ENCODE assay signal across 8 cellular contexts in genomic region chr1:155860939-155861496, GRCh38. TPM values are rescaled to one million over a fixed set of nuclear protein-coding genes. Genes with fewer than 3 reads are reported as not detected.
DNase-seq lines count a peak whose midpoint lies in the region; ATAC-seq, FAIRE-seq and TF ChIP-seq lines count a peak whose summit lies in the region.

No MANE protein-coding gene starts in this region.

- no peak overlapping the region for H3K9ac ChIP-seq in keratinocyte (ENCODE audit: control insufficient read depth, extremely low read depth, insufficient read depth, low read length)

- no peak overlapping the region for H3K4me2 ChIP-seq in keratinocyte (ENCODE audit: control insufficient read depth, extremely low read depth, insufficient read depth, low read depth, low read length)

- no peaks in the 10 kb centered on the region for H3K9me3 ChIP-seq in keratinocyte (ENCODE audit: control insufficient read depth, low read depth, low read length)
- no peaks in the 10 kb centered on the region for H3K9me3 ChIP-seq in thoracic aorta

- no peak for ATAC-seq in activated CD8-positive, alpha-beta memory T cell treated with anti-CD3 and anti-CD28 coated beads, Interleukin-2, amount 10 ng/mL, durations not matched to agents 7 days and 5 days
- ATAC-seq in thoracic aorta (ENCODE audit: insufficient number of reproducible peaks, low FRiP score, low read depth) (no peak), GM21737 (IDR thresholded peaks at IDR 0.05; ENCODE audit: unreplicated experiment) (no peak)

- H3K79me2 ChIP-seq in keratinocyte (ENCODE audit: control insufficient read depth, insufficient read depth, low read length) = peaks cover 10% of the 10 kb centered on the region

- H3K4me1 ChIP-seq in keratinocyte (ENCODE audit: control insufficient read depth, extremely low read depth, insufficient read depth, low read length) (peaks cover 17% of the 10 kb centered on the region), thoracic aorta (ENCODE audit: control insufficient read depth in 1 of 2, low read depth in 2 of 2) (peaks cover 0 to 44% of the 10 kb centered on the region in 2 donors)

- H3K27ac ChIP-seq in keratinocyte (ENCODE audit: control insufficient read depth, insufficient read depth, low read length) = no peak overlapping the region
- peak overlapping the region; percentile 93 to 96 for H3K27ac ChIP-seq in thoracic aorta

- no peaks in the 10 kb centered on the region for H3K9me1 ChIP-seq in keratinocyte (ENCODE audit: control insufficient read depth, extremely low read depth, insufficient read depth, low read length)

- CTCF ChIA-PET in activated CD8-positive, alpha-beta memory T cell treated with anti-CD3 and anti-CD28 coated beads, Interleukin-2, amount 10 ng/mL, durations not matched to agents 7 days and 5 days (lab: Charles Lee) = interaction anchor here (1.2 to 1.9 kb wide), 3 partner anchors 42 to 129 kb away, joined by 3 to 5 read pairs (median 4); no protein-coding TSS in a partner anchor

- H2AFZ ChIP-seq in keratinocyte (ENCODE audit: control insufficient read depth, low read length) = peak overlapping the region; percentile 16

- DNase-seq in activated CD8-positive, alpha-beta memory T cell treated with anti-CD3 and anti-CD28 coated beads, Interleukin-2, amount 10 ng/mL, durations not matched to agents 7 days and 5 days = no peak
- no peak for DNase-seq in activated CD8-positive, alpha-beta memory T cell treated with anti-CD3 and anti-CD28 coated beads for 24 hours
- DNase-seq in activated T-helper 2 cell treated with anti-CD3 and anti-CD28 coated beads, Interferon-gamma antibody, Interleukin-2, Interleukin-4, amounts not matched to agents 10 μg/mL and 5 μg/mL and 100 μg/mL, durations not matched to agents 14 hours and 24 hours and 36 hours (ENCODE audit: low spot score) = no peak
- DNase-seq in keratinocyte (ENCODE audit: low read depth, low spot score) (no peak), thoracic aorta (ENCODE audit: low spot score) (no peak), GM13976 (ENCODE audit: low spot score) (no peak)
- DNase-seq in stimulated activated CD4-positive, alpha-beta T cell treated with anti-CD3 and anti-CD28 coated beads, Interleukin-12 subunit alpha, Interleukin-12 subunit beta, amount 100 ng/mL, for 4 hours = no peak

- H3K27me3 ChIP-seq in keratinocyte (ENCODE audit: control insufficient read depth, extremely low read depth, insufficient read depth, low read length) (peaks cover 14% of the 10 kb centered on the region), thoracic aorta (replicated peaks; ENCODE audit: insufficient read depth) (no peaks in the 10 kb centered on the region)

- no peak for FAIRE-seq in keratinocyte (lab: Jason Lieb, UNC)

- no peak for TF ChIP-seq CTCF in keratinocyte (optimal IDR thresholded peaks at IDR 0.05 in 1 of 3, IDR thresholded peaks at IDR 0.05 in 1 of 3, conservative IDR thresholded peaks at IDR 0.05 in 1 of 3; ENCODE audit: extremely low read depth in 1 of 3, insufficient read depth in 2 of 3, low read length in 3 of 3)
- no peak for TF ChIP-seq CTCF in thoracic aorta (IDR thresholded peaks at IDR 0.05)
- no peak for TF ChIP-seq CTCF in GM13976 (IDR thresholded peaks at IDR 0.05; ENCODE audit: borderline replicate concordance, control extremely low read depth, extremely low read depth, insufficient read depth, missing control alignments)

- H3K4me3 ChIP-seq in keratinocyte (ENCODE audit: control insufficient read depth in 2 of 3, extremely low read depth in 1 of 3, insufficient read depth in 2 of 3, low read depth in 1 of 3, low read length in 3 of 3) (no peak overlapping the region), thoracic aorta (peak overlapping the region; percentile 66)

- peak overlapping the region; percentile 96 for H3K4me3 Mint-ChIP-seq in activated CD8-positive, alpha-beta memory T cell treated with anti-CD3 and anti-CD28 coated beads, Interleukin-2, amount 10 ng/mL, durations not matched to agents 7 days and 5 days
- peak overlapping the region; percentile 85 for H3K4me3 Mint-ChIP-seq in activated T-helper 2 cell treated with anti-CD3 and anti-CD28 coated beads, Interferon-gamma antibody, Interleukin-2, Interleukin-4, amounts not matched to agents 10 μg/mL and 5 μg/mL and 100 μg/mL, durations not matched to agents 14 hours and 24 hours and 36 hours (ENCODE audit: low read depth)

- H3K36me3 ChIP-seq in keratinocyte (ENCODE audit: control insufficient read depth in 2 of 2, extremely low read depth in 1 of 2, insufficient read depth in 2 of 2, low read length in 2 of 2) = no peaks in the 10 kb centered on the region
- no peaks in the 10 kb centered on the region for H3K36me3 ChIP-seq in thoracic aorta

- H3K27ac Mint-ChIP-seq in activated CD8-positive, alpha-beta memory T cell treated with anti-CD3 and anti-CD28 coated beads, Interleukin-2, amount 10 ng/mL, durations not matched to agents 7 days and 5 days = peak overlapping the region; percentile 92
- peak overlapping the region; percentile 92 for H3K27ac Mint-ChIP-seq in activated T-helper 2 cell treated with anti-CD3 and anti-CD28 coated beads, Interferon-gamma antibody, Interleukin-2, Interleukin-4, amounts not matched to agents 10 μg/mL and 5 μg/mL and 100 μg/mL, durations not matched to agents 14 hours and 24 hours and 36 hours

- intact Hi-C loops in activated T-helper 2 cell treated with anti-CD3 and anti-CD28 coated beads, Interferon-gamma antibody, Interleukin-2, Interleukin-4, amounts not matched to agents 10 μg/mL and 5 μg/mL and 100 μg/mL, durations not matched to agents 14 hours and 24 hours and 36 hours (cut with micrococcal nuclease) = loop anchor here (1.0 kb wide), 1 partner anchor 193 kb away; the partner anchor contains the start of gene LAMTOR2

- no peaks in the 10 kb centered on the region for H3K27me3 Mint-ChIP-seq in activated CD8-positive, alpha-beta memory T cell treated with anti-CD3 and anti-CD28 coated beads, Interleukin-2, amount 10 ng/mL, durations not matched to agents 7 days and 5 days
- H3K27me3 Mint-ChIP-seq in activated T-helper 2 cell treated with anti-CD3 and anti-CD28 coated beads, Interferon-gamma antibody, Interleukin-2, Interleukin-4, amounts not matched to agents 10 μg/mL and 5 μg/mL and 100 μg/mL, durations not matched to agents 14 hours and 24 hours and 36 hours (ENCODE audit: low read depth) = no peaks in the 10 kb centered on the region

- in situ Hi-C loops in GM13976 (cut with MboI; ENCODE audit: low sequenced_read_pairs, unreplicated experiment) = no loop called here

- H3K36me3 Mint-ChIP-seq in activated CD8-positive, alpha-beta memory T cell treated with anti-CD3 and anti-CD28 coated beads, Interleukin-2, amount 10 ng/mL, durations not matched to agents 7 days and 5 days = peaks cover 8% of the 10 kb centered on the region
- H3K36me3 Mint-ChIP-seq in activated T-helper 2 cell treated with anti-CD3 and anti-CD28 coated beads, Interferon-gamma antibody, Interleukin-2, Interleukin-4, amounts not matched to agents 10 μg/mL and 5 μg/mL and 100 μg/mL, durations not matched to agents 14 hours and 24 hours and 36 hours (ENCODE audit: low read depth) = peaks cover 10% of the 10 kb centered on the region

- no peaks in the 10 kb centered on the region for H4K20me1 ChIP-seq in keratinocyte (ENCODE audit: control insufficient read depth, extremely low read depth, insufficient read depth, low read length)

- dilution Hi-C loops in keratinocyte (cut with MboI; ENCODE audit: extremely low pct_ligation_motif_present, low sequenced_read_pairs) = no loop called here

- H3K4me1 Mint-ChIP-seq in activated CD8-positive, alpha-beta memory T cell treated with anti-CD3 and anti-CD28 coated beads, Interleukin-2, amount 10 ng/mL, durations not matched to agents 7 days and 5 days = peaks cover 46% of the 10 kb centered on the region
- H3K4me1 Mint-ChIP-seq in activated T-helper 2 cell treated with anti-CD3 and anti-CD28 coated beads, Interferon-gamma antibody, Interleukin-2, Interleukin-4, amounts not matched to agents 10 μg/mL and 5 μg/mL and 100 μg/mL, durations not matched to agents 14 hours and 24 hours and 36 hours (ENCODE audit: low read depth) = peaks cover 37% of the 10 kb centered on the region

- no peaks in the 10 kb centered on the region for H3K9me3 Mint-ChIP-seq in activated CD8-positive, alpha-beta memory T cell treated with anti-CD3 and anti-CD28 coated beads, Interleukin-2, amount 10 ng/mL, durations not matched to agents 7 days and 5 days (ENCODE audit: low read depth)
- H3K9me3 Mint-ChIP-seq in activated T-helper 2 cell treated with anti-CD3 and anti-CD28 coated beads, Interferon-gamma antibody, Interleukin-2, Interleukin-4, amounts not matched to agents 10 μg/mL and 5 μg/mL and 100 μg/mL, durations not matched to agents 14 hours and 24 hours and 36 hours = no peaks in the 10 kb centered on the region

RNA-seq across cellular contexts. Expression of gene SYT11, which starts 1.7 kb away (rescaled TPM):
- total RNA-seq in activated CD8-positive, alpha-beta memory T cell treated with anti-CD3 and anti-CD28 coated beads, Interleukin-2, amount 10 ng/mL, durations not matched to agents 7 days and 5 days = 10 to 100 TPM; 17.1 to 29.9 TPM
- total RNA-seq in activated T-helper 2 cell treated with anti-CD3 and anti-CD28 coated beads, Interferon-gamma antibody, Interleukin-2, Interleukin-4, amounts not matched to agents 10 μg/mL and 5 μg/mL and 100 μg/mL, durations not matched to agents 14 hours and 24 hours and 36 hours = 22.3 and 23.3 TPM in 2 replicates
- 0.08 to 0.18 TPM (median 0.13 TPM) in 3 replicates for polyA plus RNA-seq in keratinocyte
- not detected for polyA plus RNA-seq in keratinocyte (2011; ENCODE audit: low read depth)
- polyA plus RNA-seq in keratinocyte (2011; cell fraction: cytosol; rRNA removed) = 0.03 and 0.07 TPM in 2 replicates
- 0.08 and 0.15 TPM in 2 replicates for polyA plus RNA-seq in keratinocyte (2011; cell fraction: nucleus; rRNA removed)
- polyA plus RNA-seq in keratinocyte (2012; ENCODE audit: low replicate concordance) = 0.11 and 0.16 TPM in 2 replicates
- polyA minus RNA-seq in keratinocyte = 0.07 to 0.35 TPM (median 0.16 TPM) in 3 replicates
- not detected for polyA minus RNA-seq in keratinocyte (2011; cell fraction: cytosol; rRNA and poly(A)+ RNA removed)
- polyA minus RNA-seq in keratinocyte (2011; cell fraction: nucleus; rRNA and poly(A)+ RNA removed) = 0.11 and 0.31 TPM in 2 replicates
- 10 to 100 TPM; 49.5 to 62.4 TPM for total RNA-seq in thoracic aorta

RNA-seq across cellular contexts. Expression of gene GON4L, which starts 4.0 kb away (rescaled TPM):
- total RNA-seq in activated CD8-positive, alpha-beta memory T cell treated with anti-CD3 and anti-CD28 coated beads, Interleukin-2, amount 10 ng/mL, durations not matched to agents 7 days and 5 days = 10 to 100 TPM; 71.0 to 91.9 TPM
- total RNA-seq in activated T-helper 2 cell treated with anti-CD3 and anti-CD28 coated beads, Interferon-gamma antibody, Interleukin-2, Interleukin-4, amounts not matched to agents 10 μg/mL and 5 μg/mL and 100 μg/mL, durations not matched to agents 14 hours and 24 hours and 36 hours = 56.2 and 68.3 TPM in 2 replicates
- 16.7 to 18.8 TPM (median 18.1 TPM) in 3 replicates for polyA plus RNA-seq in keratinocyte
- 23.2 TPM for polyA plus RNA-seq in keratinocyte (2011; ENCODE audit: low read depth)
- 9.8 and 15.1 TPM in 2 replicates for polyA plus RNA-seq in keratinocyte (2011; cell fraction: cytosol; rRNA removed)
- polyA plus RNA-seq in keratinocyte (2011; cell fraction: nucleus; rRNA removed) = 65.7 and 69.2 TPM in 2 replicates
- 13.4 and 17.7 TPM in 2 replicates for polyA plus RNA-seq in keratinocyte (2012; ENCODE audit: low replicate concordance)
- polyA minus RNA-seq in keratinocyte = 30.2 to 39.4 TPM (median 35.2 TPM) in 3 replicates
- 10.6 TPM for polyA minus RNA-seq in keratinocyte (2011; cell fraction: cytosol; rRNA and poly(A)+ RNA removed)
- polyA minus RNA-seq in keratinocyte (2011; cell fraction: nucleus; rRNA and poly(A)+ RNA removed) = 30.2 and 51.5 TPM in 2 replicates
- total RNA-seq in thoracic aorta = 10 to 100 TPM; 39.3 to 83.2 TPM

RNA-seq across cellular contexts. Expression of gene RIT1, which starts 50.1 kb away (rescaled TPM):
- total RNA-seq in activated CD8-positive, alpha-beta memory T cell treated with anti-CD3 and anti-CD28 coated beads, Interleukin-2, amount 10 ng/mL, durations not matched to agents 7 days and 5 days = 10 to 100 TPM; 24.0 to 24.7 TPM
- total RNA-seq in activated T-helper 2 cell treated with anti-CD3 and anti-CD28 coated beads, Interferon-gamma antibody, Interleukin-2, Interleukin-4, amounts not matched to agents 10 μg/mL and 5 μg/mL and 100 μg/mL, durations not matched to agents 14 hours and 24 hours and 36 hours = 20.0 and 27.0 TPM in 2 replicates
- polyA plus RNA-seq in keratinocyte = 27.1 to 33.5 TPM (median 28.7 TPM) in 3 replicates
- 31.3 TPM for polyA plus RNA-seq in keratinocyte (2011; ENCODE audit: low read depth)
- 19.5 and 30.5 TPM in 2 replicates for polyA plus RNA-seq in keratinocyte (2011; cell fraction: cytosol; rRNA removed)
- polyA plus RNA-seq in keratinocyte (2011; cell fraction: nucleus; rRNA removed) = 27.9 and 37.2 TPM in 2 replicates
- polyA plus RNA-seq in keratinocyte (2012; ENCODE audit: low replicate concordance) = 15.7 and 25.3 TPM in 2 replicates
- 14.7 to 57.6 TPM (median 34.9 TPM) in 3 replicates for polyA minus RNA-seq in keratinocyte
- 21.5 TPM for polyA minus RNA-seq in keratinocyte (2011; cell fraction: cytosol; rRNA and poly(A)+ RNA removed)
- polyA minus RNA-seq in keratinocyte (2011; cell fraction: nucleus; rRNA and poly(A)+ RNA removed) = 10.7 and 29.2 TPM in 2 replicates
- total RNA-seq in thoracic aorta = 10 to 100 TPM; 27.1 to 42.8 TPM
